In genomic region chr7:2354173-2355078, GRCh38 we compare ENCODE assay signal across 8 cellular contexts. TPM values are rescaled to one million over a fixed set of nuclear protein-coding genes. Genes with fewer than 3 reads are reported as not detected.
A peak's percentile ranks its signal among the peaks of the same experiment; 100 is the strongest.
DNase-seq lines count a peak whose midpoint lies in the region; ATAC-seq and TF ChIP-seq lines count a peak whose summit lies in the region.

EIF3B (plus strand) TSS chr7:2354827; CDS start chr7:2354922, 95 bp downstream.

- peaks cover 38 to 39% (median 39%) of the 10 kb centered on the region in 3 donors for H3K4me1 Mint-ChIP-seq in T-cell

- H3K4me3 Mint-ChIP-seq in T-cell, result peak within 1 kb of the TSS; percentile 82 to 97 (median 91)

- H3K27ac ChIP-seq in adipose tissue (ENCODE audit: low read depth, low read length) (peak within 1 kb of the TSS; percentile 96), heart right ventricle (peak within 1 kb of the TSS; percentile 97 to 100 (median 99)), transverse colon (peak within 1 kb of the TSS; percentile 96 to 98 (median 96))

- H3K36me3 ChIP-seq in heart right ventricle (peaks cover 0 to 29% (median 4%) of the 10 kb centered on the region in 9 donors), transverse colon (no peaks in the 10 kb centered on the region)

- WGBS in adipose tissue, 3 donors, result 0% methylated on average over 71 to 81 of the region's 81 CpGs
- 0% methylated on average over 80 to 81 of the region's 81 CpGs for WGBS in heart right ventricle, 2 donors
- 0% methylated on average over 18 to 36 of the region's 81 CpGs for WGBS in transverse colon (ENCODE audit: low coverage in 1 of 2), 2 donors

- H3K4me3 ChIP-seq in heart right ventricle, result peak within 1 kb of the TSS; percentile 88 to 100 (median 98)
- peak within 1 kb of the TSS; percentile 87 to 100 (median 98) for H3K4me3 ChIP-seq in transverse colon

- ATAC-seq in HG02870 (IDR thresholded peaks at IDR 0.05; ENCODE audit: unreplicated experiment) (peak; percentile 65), T-cell (replicated peaks in 1 of 4) (peak; percentile 88 to 89 (median 89)), heart right ventricle (peak; percentile 93 to 97 (median 96))

- TF ChIP-seq POLR2A in transverse colon (IDR thresholded peaks at IDR 0.05), result peak; percentile 28

- POLR2A ChIA-PET in T-cell (lab: Charles Lee), result no interaction called here

- no peak for TF ChIP-seq EP300 in transverse colon (IDR thresholded peaks at IDR 0.05; ENCODE audit: low read depth)

- TF ChIP-seq CTCF in GM13977 (IDR thresholded peaks at IDR 0.05; ENCODE audit: extremely low read depth, insufficient read depth, missing control alignments) (no peak), heart right ventricle (IDR thresholded peaks at IDR 0.05) (no peak), transverse colon (IDR thresholded peaks at IDR 0.05) (peak in 2 of 5 experiments; percentile 5 to 15)

- DNase-seq in GM13977 (ENCODE audit: low spot score) (peak; percentile 97), NCI-H146 (lab: John Stamatoyannopoulos, UW) (peak; percentile 93), T-cell (peak; percentile 80 to 95 (median 88)), heart right ventricle (peak; percentile 88 to 93), pons (ENCODE audit: low spot score) (peak; percentile 86), transverse colon (peak; percentile 91)

- H3K27me3 Mint-ChIP-seq in T-cell, result no peaks in the 10 kb centered on the region

- H3K27me3 ChIP-seq in heart right ventricle (no peaks in the 10 kb centered on the region), transverse colon (no peaks in the 10 kb centered on the region)

- in situ Hi-C loops in GM13977 (cut with MboI; ENCODE audit: low pct_unique_long_range_greater_than_20kb, low sequenced_read_pairs, unreplicated experiment), result no loop called here
- in situ Hi-C loops in transverse colon (cut with MboI; ENCODE audit: low pct_ligation_motif_present in 1 of 4, low pct_unique_long_range_greater_than_20kb in 1 of 4, low sequenced_read_pairs in 3 of 4), result loop anchor here in 2 of 4 donors (25.0 kb wide), 1 partner anchor 117 kb away; the partner anchor contains the start of genes MAD1L1 (in 2 of the 2), MRM2 (in 2 of the 2) and NUDT1 (in 2 of the 2)

- H3K27ac Mint-ChIP-seq in T-cell, result peak within 1 kb of the TSS; percentile 100

- no peaks in the 10 kb centered on the region for H3K9me3 Mint-ChIP-seq in T-cell

- intact Hi-C loops in heart right ventricle (cut with DNase I) (loop anchor here in 5 of 10 donors (5.0 to 10.0 kb wide), 6 partner anchors 48 to 782 kb away; partner anchors contain the start of genes PSMG3 (in 2 of the 5), CHST12 (in 1 of the 5) and MAD1L1 (in 1 of the 5)), transverse colon (cut with DNase I; ENCODE audit: low total_unique reads) (loop anchor here (10.0 kb wide), 1 partner anchor 110 kb away; the partner anchor contains the start of genes MRM2 and NUDT1)

- H3K4me1 ChIP-seq in heart right ventricle, result peaks cover 6 to 52% (median 45%) of the 10 kb centered on the region in 9 donors
- H3K4me1 ChIP-seq in transverse colon, result peaks cover 19 to 45% (median 32%) of the 10 kb centered on the region in 4 donors

- H3K36me3 Mint-ChIP-seq in T-cell, result peaks cover 7% of the 10 kb centered on the region

- CTCF ChIA-PET in T-cell (lab: Charles Lee), result interaction anchor here in 1 of 2 donors (0.5 to 1.0 kb wide), 4 partner anchors 33 to 1183 kb away, joined by 3 to 5 read pairs (median 3); no protein-coding TSS in a partner anchor

- no peaks in the 10 kb centered on the region for H3K9me3 ChIP-seq in heart right ventricle
- no peaks in the 10 kb centered on the region for H3K9me3 ChIP-seq in transverse colon

RNA-seq across cellular contexts. Expression of gene EIF3B, which starts in this region (rescaled TPM):
- total RNA-seq in T-cell, result 100 to 1,000 TPM; 150 to 169 (median 165) TPM
- 100 to 1,000 TPM in 1 of 3 donors, 10 to 100 TPM in 2; 64.8 to 130 (median 74.6) TPM for polyA plus RNA-seq in adipose tissue
- 100 to 1,000 TPM in 1 of 10 donors, 10 to 100 TPM in 9; 64.0 to 102 (median 68.2) TPM for total RNA-seq in heart right ventricle
- 10 to 100 TPM; 48.6 to 81.5 TPM for polyA plus RNA-seq in heart right ventricle
- 100 to 1,000 TPM in 1 of 4 donors, 10 to 100 TPM in 3; 75.4 to 201 (median 90.6) TPM for total RNA-seq in transverse colon

Comparison
In these comparisons a context has a peak if more than half of its experiments do, and no peak if none do; other contexts are left out.
1. Peak in every context shown above with its lines: DNase-seq, ATAC-seq, H3K4me3 ChIP-seq and H3K27ac ChIP-seq.